In the genomic region with DNA sequence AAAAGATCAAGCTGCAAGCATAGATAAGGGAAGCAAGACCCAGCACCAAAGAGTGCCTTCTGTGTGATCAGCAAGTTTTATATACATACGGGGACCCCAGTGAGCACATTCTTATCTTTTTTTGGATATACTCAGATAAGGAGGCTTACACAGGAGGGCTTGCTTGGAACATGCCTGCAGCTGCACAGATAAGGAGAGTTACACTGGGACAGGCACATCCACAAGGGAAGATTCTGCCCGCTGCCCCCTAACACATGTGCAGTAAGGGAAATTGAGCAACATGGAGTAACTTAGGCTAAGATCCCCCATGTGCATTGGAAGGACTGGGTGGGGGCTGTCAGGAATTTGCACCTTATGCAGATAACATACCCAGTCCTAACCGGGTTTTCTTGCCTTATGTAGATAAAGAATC, we compare ENCODE assay signal across 1 cellular context.
TF ChIP-seq lines count a peak whose summit lies in the region.

No MANE protein-coding gene starts in this region.

TF ChIP-seq in K562, 482 proteins besides CTCF, POLR2A, EP300 and RAD21 (continued from another document and continues in another):
- TF ChIP-seq, protein P1, sequence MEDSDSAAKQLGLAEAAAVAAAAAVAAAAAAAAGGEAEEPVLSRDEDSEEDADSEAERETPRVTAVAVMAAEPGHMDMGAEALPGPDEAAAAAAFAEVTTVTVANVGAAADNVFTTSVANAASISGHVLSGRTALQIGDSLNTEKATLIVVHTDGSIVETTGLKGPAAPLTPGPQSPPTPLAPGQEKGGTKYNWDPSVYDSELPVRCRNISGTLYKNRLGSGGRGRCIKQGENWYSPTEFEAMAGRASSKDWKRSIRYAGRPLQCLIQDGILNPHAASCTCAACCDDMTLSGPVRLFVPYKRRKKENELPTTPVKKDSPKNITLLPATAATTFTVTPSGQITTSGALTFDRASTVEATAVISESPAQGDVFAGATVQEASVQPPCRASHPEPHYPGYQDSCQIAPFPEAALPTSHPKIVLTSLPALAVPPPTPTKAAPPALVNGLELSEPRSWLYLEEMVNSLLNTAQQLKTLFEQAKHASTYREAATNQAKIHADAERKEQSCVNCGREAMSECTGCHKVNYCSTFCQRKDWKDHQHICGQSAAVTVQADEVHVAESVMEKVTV (CRISPR knock-in tag; IDR thresholded peaks at IDR 0.05), result 0 out of 2 replicates have a peak, but pooled peaks have one; percentile 5
- TF ChIP-seq, protein P2, sequence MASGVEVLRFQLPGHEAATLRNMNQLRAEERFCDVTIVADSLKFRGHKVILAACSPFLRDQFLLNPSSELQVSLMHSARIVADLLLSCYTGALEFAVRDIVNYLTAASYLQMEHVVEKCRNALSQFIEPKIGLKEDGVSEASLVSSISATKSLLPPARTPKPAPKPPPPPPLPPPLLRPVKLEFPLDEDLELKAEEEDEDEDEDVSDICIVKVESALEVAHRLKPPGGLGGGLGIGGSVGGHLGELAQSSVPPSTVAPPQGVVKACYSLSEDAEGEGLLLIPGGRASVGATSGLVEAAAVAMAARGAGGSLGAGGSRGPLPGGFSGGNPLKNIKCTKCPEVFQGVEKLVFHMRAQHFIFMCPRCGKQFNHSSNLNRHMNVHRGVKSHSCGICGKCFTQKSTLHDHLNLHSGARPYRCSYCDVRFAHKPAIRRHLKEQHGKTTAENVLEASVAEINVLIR (CRISPR knock-in tag; IDR thresholded peaks at IDR 0.05), result peak; percentile 86
- no peak for TF ChIP-seq ZNF174 (CRISPR knock-in tag; IDR thresholded peaks at IDR 0.05)
- peak; percentile 98 for TF ChIP-seq HSF4 (CRISPR knock-in tag; IDR thresholded peaks at IDR 0.05; ENCODE audit: borderline replicate concordance)
- no peak; the same call in 1 of the 2 replicates for TF ChIP-seq ZNF561 (CRISPR knock-in tag; conservative IDR thresholded peaks at IDR 0.05)
- no peak for TF ChIP-seq ZNF717 (CRISPR knock-in tag; IDR thresholded peaks at IDR 0.05)
- TF ChIP-seq, protein P3, sequence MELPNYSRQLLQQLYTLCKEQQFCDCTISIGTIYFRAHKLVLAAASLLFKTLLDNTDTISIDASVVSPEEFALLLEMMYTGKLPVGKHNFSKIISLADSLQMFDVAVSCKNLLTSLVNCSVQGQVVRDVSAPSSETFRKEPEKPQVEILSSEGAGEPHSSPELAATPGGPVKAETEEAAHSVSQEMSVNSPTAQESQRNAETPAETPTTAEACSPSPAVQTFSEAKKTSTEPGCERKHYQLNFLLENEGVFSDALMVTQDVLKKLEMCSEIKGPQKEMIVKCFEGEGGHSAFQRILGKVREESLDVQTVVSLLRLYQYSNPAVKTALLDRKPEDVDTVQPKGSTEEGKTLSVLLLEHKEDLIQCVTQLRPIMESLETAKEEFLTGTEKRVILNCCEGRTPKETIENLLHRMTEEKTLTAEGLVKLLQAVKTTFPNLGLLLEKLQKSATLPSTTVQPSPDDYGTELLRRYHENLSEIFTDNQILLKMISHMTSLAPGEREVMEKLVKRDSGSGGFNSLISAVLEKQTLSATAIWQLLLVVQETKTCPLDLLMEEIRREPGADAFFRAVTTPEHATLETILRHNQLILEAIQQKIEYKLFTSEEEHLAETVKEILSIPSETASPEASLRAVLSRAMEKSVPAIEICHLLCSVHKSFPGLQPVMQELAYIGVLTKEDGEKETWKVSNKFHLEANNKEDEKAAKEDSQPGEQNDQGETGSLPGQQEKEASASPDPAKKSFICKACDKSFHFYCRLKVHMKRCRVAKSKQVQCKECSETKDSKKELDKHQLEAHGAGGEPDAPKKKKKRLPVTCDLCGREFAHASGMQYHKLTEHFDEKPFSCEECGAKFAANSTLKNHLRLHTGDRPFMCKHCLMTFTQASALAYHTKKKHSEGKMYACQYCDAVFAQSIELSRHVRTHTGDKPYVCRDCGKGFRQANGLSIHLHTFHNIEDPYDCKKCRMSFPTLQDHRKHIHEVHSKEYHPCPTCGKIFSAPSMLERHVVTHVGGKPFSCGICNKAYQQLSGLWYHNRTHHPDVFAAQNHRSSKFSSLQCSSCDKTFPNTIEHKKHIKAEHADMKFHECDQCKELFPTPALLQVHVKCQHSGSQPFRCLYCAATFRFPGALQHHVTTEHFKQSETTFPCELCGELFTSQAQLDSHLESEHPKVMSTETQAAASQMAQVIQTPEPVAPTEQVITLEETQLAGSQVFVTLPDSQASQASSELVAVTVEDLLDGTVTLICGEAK (IDR thresholded peaks at IDR 0.05), result no peak
- TF ChIP-seq, protein P3 (CRISPR knock-in tag; IDR thresholded peaks at IDR 0.05), result no peak
- no peak for TF ChIP-seq ZNF143 (CRISPR knock-in tag; IDR thresholded peaks at IDR 0.05)
- TF ChIP-seq ZNF766 (CRISPR knock-in tag; conservative IDR thresholded peaks at IDR 0.05), result peak; percentile 99
- TF ChIP-seq SIRT6 (IDR thresholded peaks at IDR 0.05; ENCODE audit: low read depth, low read length), result no peak
- TF ChIP-seq, protein P4, sequence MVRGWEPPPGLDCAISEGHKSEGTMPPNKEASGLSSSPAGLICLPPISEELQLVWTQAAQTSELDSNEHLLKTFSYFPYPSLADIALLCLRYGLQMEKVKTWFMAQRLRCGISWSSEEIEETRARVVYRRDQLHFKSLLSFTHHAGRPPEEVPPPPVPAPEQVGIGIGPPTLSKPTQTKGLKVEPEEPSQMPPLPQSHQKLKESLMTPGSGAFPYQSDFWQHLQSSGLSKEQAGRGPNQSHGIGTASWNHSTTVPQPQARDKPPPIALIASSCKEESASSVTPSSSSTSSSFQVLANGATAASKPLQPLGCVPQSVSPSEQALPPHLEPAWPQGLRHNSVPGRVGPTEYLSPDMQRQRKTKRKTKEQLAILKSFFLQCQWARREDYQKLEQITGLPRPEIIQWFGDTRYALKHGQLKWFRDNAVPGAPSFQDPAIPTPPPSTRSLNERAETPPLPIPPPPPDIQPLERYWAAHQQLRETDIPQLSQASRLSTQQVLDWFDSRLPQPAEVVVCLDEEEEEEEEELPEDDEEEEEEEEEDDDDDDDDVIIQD (CRISPR knock-in tag; IDR thresholded peaks at IDR 0.05), result peak; percentile 82; the same call in 1 of the 2 replicates
- no peak for TF ChIP-seq GABPB2 (CRISPR knock-in tag; conservative IDR thresholded peaks at IDR 0.05)
- TF ChIP-seq, protein P5, sequence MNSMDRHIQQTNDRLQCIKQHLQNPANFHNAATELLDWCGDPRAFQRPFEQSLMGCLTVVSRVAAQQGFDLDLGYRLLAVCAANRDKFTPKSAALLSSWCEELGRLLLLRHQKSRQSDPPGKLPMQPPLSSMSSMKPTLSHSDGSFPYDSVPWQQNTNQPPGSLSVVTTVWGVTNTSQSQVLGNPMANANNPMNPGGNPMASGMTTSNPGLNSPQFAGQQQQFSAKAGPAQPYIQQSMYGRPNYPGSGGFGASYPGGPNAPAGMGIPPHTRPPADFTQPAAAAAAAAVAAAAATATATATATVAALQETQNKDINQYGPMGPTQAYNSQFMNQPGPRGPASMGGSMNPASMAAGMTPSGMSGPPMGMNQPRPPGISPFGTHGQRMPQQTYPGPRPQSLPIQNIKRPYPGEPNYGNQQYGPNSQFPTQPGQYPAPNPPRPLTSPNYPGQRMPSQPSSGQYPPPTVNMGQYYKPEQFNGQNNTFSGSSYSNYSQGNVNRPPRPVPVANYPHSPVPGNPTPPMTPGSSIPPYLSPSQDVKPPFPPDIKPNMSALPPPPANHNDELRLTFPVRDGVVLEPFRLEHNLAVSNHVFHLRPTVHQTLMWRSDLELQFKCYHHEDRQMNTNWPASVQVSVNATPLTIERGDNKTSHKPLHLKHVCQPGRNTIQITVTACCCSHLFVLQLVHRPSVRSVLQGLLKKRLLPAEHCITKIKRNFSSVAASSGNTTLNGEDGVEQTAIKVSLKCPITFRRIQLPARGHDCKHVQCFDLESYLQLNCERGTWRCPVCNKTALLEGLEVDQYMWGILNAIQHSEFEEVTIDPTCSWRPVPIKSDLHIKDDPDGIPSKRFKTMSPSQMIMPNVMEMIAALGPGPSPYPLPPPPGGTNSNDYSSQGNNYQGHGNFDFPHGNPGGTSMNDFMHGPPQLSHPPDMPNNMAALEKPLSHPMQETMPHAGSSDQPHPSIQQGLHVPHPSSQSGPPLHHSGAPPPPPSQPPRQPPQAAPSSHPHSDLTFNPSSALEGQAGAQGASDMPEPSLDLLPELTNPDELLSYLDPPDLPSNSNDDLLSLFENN (IDR thresholded peaks at IDR 0.05; ENCODE audit: low read depth in 2 of 2, low read length in 2 of 2), result peak in 1 of 2 experiments; percentile 77; a peak in 1 of 4 replicates
- no peak for TF ChIP-seq SAFB (IDR thresholded peaks at IDR 0.05; ENCODE audit: borderline replicate concordance, low read depth, low read length)
- TF ChIP-seq, protein P6, sequence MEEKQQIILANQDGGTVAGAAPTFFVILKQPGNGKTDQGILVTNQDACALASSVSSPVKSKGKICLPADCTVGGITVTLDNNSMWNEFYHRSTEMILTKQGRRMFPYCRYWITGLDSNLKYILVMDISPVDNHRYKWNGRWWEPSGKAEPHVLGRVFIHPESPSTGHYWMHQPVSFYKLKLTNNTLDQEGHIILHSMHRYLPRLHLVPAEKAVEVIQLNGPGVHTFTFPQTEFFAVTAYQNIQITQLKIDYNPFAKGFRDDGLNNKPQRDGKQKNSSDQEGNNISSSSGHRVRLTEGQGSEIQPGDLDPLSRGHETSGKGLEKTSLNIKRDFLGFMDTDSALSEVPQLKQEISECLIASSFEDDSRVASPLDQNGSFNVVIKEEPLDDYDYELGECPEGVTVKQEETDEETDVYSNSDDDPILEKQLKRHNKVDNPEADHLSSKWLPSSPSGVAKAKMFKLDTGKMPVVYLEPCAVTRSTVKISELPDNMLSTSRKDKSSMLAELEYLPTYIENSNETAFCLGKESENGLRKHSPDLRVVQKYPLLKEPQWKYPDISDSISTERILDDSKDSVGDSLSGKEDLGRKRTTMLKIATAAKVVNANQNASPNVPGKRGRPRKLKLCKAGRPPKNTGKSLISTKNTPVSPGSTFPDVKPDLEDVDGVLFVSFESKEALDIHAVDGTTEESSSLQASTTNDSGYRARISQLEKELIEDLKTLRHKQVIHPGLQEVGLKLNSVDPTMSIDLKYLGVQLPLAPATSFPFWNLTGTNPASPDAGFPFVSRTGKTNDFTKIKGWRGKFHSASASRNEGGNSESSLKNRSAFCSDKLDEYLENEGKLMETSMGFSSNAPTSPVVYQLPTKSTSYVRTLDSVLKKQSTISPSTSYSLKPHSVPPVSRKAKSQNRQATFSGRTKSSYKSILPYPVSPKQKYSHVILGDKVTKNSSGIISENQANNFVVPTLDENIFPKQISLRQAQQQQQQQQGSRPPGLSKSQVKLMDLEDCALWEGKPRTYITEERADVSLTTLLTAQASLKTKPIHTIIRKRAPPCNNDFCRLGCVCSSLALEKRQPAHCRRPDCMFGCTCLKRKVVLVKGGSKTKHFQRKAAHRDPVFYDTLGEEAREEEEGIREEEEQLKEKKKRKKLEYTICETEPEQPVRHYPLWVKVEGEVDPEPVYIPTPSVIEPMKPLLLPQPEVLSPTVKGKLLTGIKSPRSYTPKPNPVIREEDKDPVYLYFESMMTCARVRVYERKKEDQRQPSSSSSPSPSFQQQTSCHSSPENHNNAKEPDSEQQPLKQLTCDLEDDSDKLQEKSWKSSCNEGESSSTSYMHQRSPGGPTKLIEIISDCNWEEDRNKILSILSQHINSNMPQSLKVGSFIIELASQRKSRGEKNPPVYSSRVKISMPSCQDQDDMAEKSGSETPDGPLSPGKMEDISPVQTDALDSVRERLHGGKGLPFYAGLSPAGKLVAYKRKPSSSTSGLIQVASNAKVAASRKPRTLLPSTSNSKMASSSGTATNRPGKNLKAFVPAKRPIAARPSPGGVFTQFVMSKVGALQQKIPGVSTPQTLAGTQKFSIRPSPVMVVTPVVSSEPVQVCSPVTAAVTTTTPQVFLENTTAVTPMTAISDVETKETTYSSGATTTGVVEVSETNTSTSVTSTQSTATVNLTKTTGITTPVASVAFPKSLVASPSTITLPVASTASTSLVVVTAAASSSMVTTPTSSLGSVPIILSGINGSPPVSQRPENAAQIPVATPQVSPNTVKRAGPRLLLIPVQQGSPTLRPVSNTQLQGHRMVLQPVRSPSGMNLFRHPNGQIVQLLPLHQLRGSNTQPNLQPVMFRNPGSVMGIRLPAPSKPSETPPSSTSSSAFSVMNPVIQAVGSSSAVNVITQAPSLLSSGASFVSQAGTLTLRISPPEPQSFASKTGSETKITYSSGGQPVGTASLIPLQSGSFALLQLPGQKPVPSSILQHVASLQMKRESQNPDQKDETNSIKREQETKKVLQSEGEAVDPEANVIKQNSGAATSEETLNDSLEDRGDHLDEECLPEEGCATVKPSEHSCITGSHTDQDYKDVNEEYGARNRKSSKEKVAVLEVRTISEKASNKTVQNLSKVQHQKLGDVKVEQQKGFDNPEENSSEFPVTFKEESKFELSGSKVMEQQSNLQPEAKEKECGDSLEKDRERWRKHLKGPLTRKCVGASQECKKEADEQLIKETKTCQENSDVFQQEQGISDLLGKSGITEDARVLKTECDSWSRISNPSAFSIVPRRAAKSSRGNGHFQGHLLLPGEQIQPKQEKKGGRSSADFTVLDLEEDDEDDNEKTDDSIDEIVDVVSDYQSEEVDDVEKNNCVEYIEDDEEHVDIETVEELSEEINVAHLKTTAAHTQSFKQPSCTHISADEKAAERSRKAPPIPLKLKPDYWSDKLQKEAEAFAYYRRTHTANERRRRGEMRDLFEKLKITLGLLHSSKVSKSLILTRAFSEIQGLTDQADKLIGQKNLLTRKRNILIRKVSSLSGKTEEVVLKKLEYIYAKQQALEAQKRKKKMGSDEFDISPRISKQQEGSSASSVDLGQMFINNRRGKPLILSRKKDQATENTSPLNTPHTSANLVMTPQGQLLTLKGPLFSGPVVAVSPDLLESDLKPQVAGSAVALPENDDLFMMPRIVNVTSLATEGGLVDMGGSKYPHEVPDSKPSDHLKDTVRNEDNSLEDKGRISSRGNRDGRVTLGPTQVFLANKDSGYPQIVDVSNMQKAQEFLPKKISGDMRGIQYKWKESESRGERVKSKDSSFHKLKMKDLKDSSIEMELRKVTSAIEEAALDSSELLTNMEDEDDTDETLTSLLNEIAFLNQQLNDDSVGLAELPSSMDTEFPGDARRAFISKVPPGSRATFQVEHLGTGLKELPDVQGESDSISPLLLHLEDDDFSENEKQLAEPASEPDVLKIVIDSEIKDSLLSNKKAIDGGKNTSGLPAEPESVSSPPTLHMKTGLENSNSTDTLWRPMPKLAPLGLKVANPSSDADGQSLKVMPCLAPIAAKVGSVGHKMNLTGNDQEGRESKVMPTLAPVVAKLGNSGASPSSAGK (IDR thresholded peaks at IDR 0.05), result peak; percentile 40
- TF ChIP-seq TAF7 (tag; IDR thresholded peaks at IDR 0.05), result peak; percentile 81
